ENCODE assay signal across 1 cellular context in genomic region chr17:58677204-58677880, GRCh38.
TF ChIP-seq lines count a peak whose summit lies in the region.

No MANE protein-coding gene starts in this region.

TF ChIP-seq in HepG2, 621 proteins besides CTCF, POLR2A, EP300 and RAD21:
- TF ChIP-seq ZBED4 (CRISPR knock-in tag; IDR thresholded peaks at IDR 0.05; ENCODE audit: borderline replicate concordance) (no peak), AFF4 (CRISPR knock-in tag; IDR thresholded peaks at IDR 0.05) (no peak)
